Comparison of ENCODE assay signal across 8 cellular contexts in the genomic region with DNA sequence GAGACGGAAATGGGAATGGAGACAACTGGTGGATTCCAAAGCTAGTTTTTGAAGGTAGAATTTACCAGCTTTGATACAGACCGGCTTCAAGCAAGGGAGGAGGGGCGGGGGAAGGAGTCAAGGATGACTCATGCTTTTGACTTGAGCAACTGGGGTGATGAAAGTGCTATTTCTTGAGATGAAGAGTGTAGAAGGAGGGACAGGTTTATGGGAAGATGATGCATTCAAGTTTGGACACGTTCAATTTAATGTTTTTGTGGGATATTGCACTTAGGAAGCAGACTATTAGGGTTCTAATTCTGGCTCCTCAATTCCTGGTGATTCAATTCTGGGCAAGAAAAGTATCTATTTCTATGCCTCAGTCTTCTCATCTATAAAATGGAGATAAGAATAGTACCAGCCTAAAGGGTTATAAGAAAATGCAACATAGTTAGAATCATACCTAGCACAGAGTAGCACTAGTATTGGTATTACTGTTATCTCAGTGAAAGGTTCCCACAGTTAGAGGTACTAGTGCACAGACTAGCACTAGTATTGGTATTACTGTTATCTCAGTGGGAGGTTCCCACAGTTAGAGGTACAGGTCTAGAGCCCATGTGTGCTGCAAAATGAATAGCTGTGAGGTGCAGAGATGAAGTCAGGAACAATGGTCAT. TPM values are rescaled to one million over a fixed set of nuclear protein-coding genes. Genes with fewer than 3 reads are reported as not detected.
DNase-seq lines count a peak whose midpoint lies in the region; ATAC-seq and TF ChIP-seq lines count a peak whose summit lies in the region.

No MANE protein-coding gene starts in this region.

- no peak for TF ChIP-seq POLR2A in body of pancreas (IDR thresholded peaks at IDR 0.05)

- DNase-seq in DMS79 treated with DMSO at 0.1 percent for 48 hours (lab: John Stamatoyannopoulos, UW) (peak; percentile 40), DMS79 (lab: John Stamatoyannopoulos, UW) (no peak), SIG-M5 (lab: John Stamatoyannopoulos, UW) (peak; percentile 64), body of pancreas (peak in 1 of 4 donors; percentile 50), myocyte (ENCODE audit: low read depth) (peak; percentile 75), upper lobe of right lung (no peak)
- no peak for DNase-seq in effector CD8-positive, alpha-beta T cell (lab: John Stamatoyannopoulos, UW)

- no peak overlapping the region for H3K27ac ChIP-seq in body of pancreas
- no peak overlapping the region for H3K27ac ChIP-seq in upper lobe of right lung

- intact Hi-C loops in body of pancreas (cut with DNase I): no loop called here
- intact Hi-C loops in upper lobe of right lung (cut with DNase I): no loop called here

- H3K4me3 ChIP-seq in body of pancreas: no peak overlapping the region
- no peak overlapping the region for H3K4me3 ChIP-seq in upper lobe of right lung

- H3K4me1 ChIP-seq in body of pancreas: peaks cover 8% of the 10 kb centered on the region
- H3K4me1 ChIP-seq in upper lobe of right lung: peaks cover 7% of the 10 kb centered on the region

- no peak for TF ChIP-seq CTCF in body of pancreas (IDR thresholded peaks at IDR 0.05)
- no peak for TF ChIP-seq CTCF in upper lobe of right lung (IDR thresholded peaks at IDR 0.05)

- H3K9me3 ChIP-seq in body of pancreas (no peaks in the 10 kb centered on the region), upper lobe of right lung (no peaks in the 10 kb centered on the region)

- WGBS in body of pancreas, 2 donors: 42 to 55% methylated on average over 4 of the region's 4 CpGs

- no peaks in the 10 kb centered on the region for H3K36me3 ChIP-seq in body of pancreas (replicated peaks in 1 of 2; ENCODE audit: insufficient read depth in 1 of 2, low read depth in 2 of 2)
- H3K36me3 ChIP-seq in upper lobe of right lung: no peaks in the 10 kb centered on the region

- H3K27me3 ChIP-seq in body of pancreas (no peaks in the 10 kb centered on the region), upper lobe of right lung (peaks cover 21% of the 10 kb centered on the region)

- peak; percentile 58 for ATAC-seq in HG02970 (IDR thresholded peaks at IDR 0.05; ENCODE audit: low FRiP score, unreplicated experiment)
- ATAC-seq in body of pancreas: peak; percentile 52
- peak; percentile 81 for ATAC-seq in upper lobe of right lung

RNA-seq across cellular contexts. Expression of a gene that starts 4.6 kb away (rescaled TPM):
- total RNA-seq in body of pancreas (not detected), myocyte (0.10 TPM in 1 of 2 replicates, not detected in the other), upper lobe of right lung (not detected)
- 0.16 TPM for polyA plus RNA-seq in myocyte (2012)

Comparison
In these comparisons a context has a peak if more than half of its experiments do, and no peak if none do; other contexts are left out.
1. DNase-seq: peak in DMS79 treated with DMSO at 0.1 percent for 48 hours (single experiment), SIG-M5 (single experiment) and myocyte (single experiment); none in DMS79 (single experiment), upper lobe of right lung (single experiment) and effector CD8-positive, alpha-beta T cell (single experiment).
2. Peak in every context shown above with its lines, with median percentiles within 50 percentile points of each other: ATAC-seq.